ENCODE assay signal across 19 cellular contexts in genomic region chr6:72856801-72857200, GRCh38.
DNase-seq lines count a peak whose midpoint lies in the region; ATAC-seq and TF ChIP-seq lines count a peak whose summit lies in the region.
"Had no signal": no experiment of that assay in that cellular context is flagged by ENCODE, and none has a peak within 500 bp of the region (broad histone marks: within the 10 kb centered on the region; RNA-seq: fewer than 3 reads in every experiment).

No MANE protein-coding gene starts in this region.

- no peaks in the 10 kb centered on the region for H3K9me2 ChIP-seq in GM23338 (ENCODE audit: insufficient read depth)

- TF ChIP-seq CTCF in GM23338 (conservative IDR thresholded peaks at IDR 0.05; ENCODE audit: low read depth in 2 of 2) (no peak), NB4 (IDR thresholded peaks at IDR 0.05; ENCODE audit: low read depth, low read length) (no peak), WTC11 (IDR thresholded peaks at IDR 0.05) (no peak), H9 (conservative IDR thresholded peaks at IDR 0.05) (no peak)

- no CpG with 5 or more reads among the region's 3 CpGs for WGBS in mesendoderm (ENCODE audit: extremely low coverage, insufficient coverage, low lambda C conversion rate)
- no CpG with 5 or more reads among the region's 3 CpGs for WGBS in H9 (ENCODE audit: extremely low coverage, insufficient read length, low lambda C conversion rate)

- H3K9ac ChIP-seq in mesendoderm (ENCODE audit: low read length) (no peak overlapping the region), H9 (ENCODE audit: extremely low read depth, insufficient read length, low read length) (no peak overlapping the region)
- H3K9ac ChIP-seq: BLaER1 had no signal

- H3K27me3 Mint-ChIP-seq in GM23338 (ENCODE audit: insufficient read depth, low read depth, poor library complexity) (no peaks in the 10 kb centered on the region), WTC11 (ENCODE audit: low read depth) (no peaks in the 10 kb centered on the region), H9 (ENCODE audit: low read depth) (no peaks in the 10 kb centered on the region)
- H3K27me3 Mint-ChIP-seq: CD4-positive, alpha-beta memory T cell; IgD-negative memory B cell had no signal

- peaks cover 5% of the 10 kb centered on the region; the same call in 1 of the 2 replicates for H3K4me1 ChIP-seq in GM23338 (ENCODE audit: insufficient read depth)
- H3K4me1 ChIP-seq in mesendoderm (ENCODE audit: control insufficient read depth, low read depth, low read length) = no peaks in the 10 kb centered on the region
- peaks cover 2% of the 10 kb centered on the region for H3K4me1 ChIP-seq in H9 (ENCODE audit: insufficient read depth, low read length)

- H3K79me2 ChIP-seq in GM23338 (replicated peaks; ENCODE audit: insufficient read depth) = no peaks in the 10 kb centered on the region
- H3K79me2 ChIP-seq in mesendoderm (ENCODE audit: control insufficient read depth, insufficient read depth, low read length) = no peaks in the 10 kb centered on the region
- no peaks in the 10 kb centered on the region for H3K79me2 ChIP-seq in H9 (ENCODE audit: insufficient read depth, low read length)

- H3K79me1 ChIP-seq in mesendoderm (ENCODE audit: low read length) (no peaks in the 10 kb centered on the region), H9 (ENCODE audit: insufficient read depth, low read depth, low read length, poor library complexity, severe bottlenecking) (no peaks in the 10 kb centered on the region)

- no peak overlapping the region for H4K5ac ChIP-seq in mesendoderm (ENCODE audit: low read length)
- H4K5ac ChIP-seq in H9 (ENCODE audit: insufficient read length, low read depth, low read length) = no peak overlapping the region

- no peak overlapping the region for H3K14ac ChIP-seq in H9 (ENCODE audit: insufficient read depth, low read length)

- H3K36me3 ChIP-seq in GM23338 (ENCODE audit: insufficient read depth) = no peaks in the 10 kb centered on the region
- H3K36me3 ChIP-seq in mesendoderm (ENCODE audit: control insufficient read depth, insufficient read depth, low read length) = no peaks in the 10 kb centered on the region

- no peak overlapping the region for H3T11ph ChIP-seq in H9 (ENCODE audit: low read length)

- H2AFZ ChIP-seq in GM23338 (no peak overlapping the region), H9 (ENCODE audit: low read length) (no peak overlapping the region)

- H3K4ac ChIP-seq in mesendoderm (ENCODE audit: low read depth, low read length) (no peak overlapping the region), H9 (ENCODE audit: low read depth, low read length) (no peak overlapping the region)

- no peaks in the 10 kb centered on the region for H3F3A ChIP-seq in GM23338 (replicated peaks; ENCODE audit: low read depth)

- H3K27ac Mint-ChIP-seq in GM23338 (peak overlapping the region; percentile 84; the same call in 1 of the 2 replicates), WTC11 (no peak overlapping the region), H9 (no peak overlapping the region; a peak in 1 of 7 replicates)
- H3K27ac Mint-ChIP-seq: CD14-positive monocyte; CD4-positive, alpha-beta memory T cell; IgD-negative memory B cell had no signal

- H3K27me3 ChIP-seq in GM23338 (ENCODE audit: insufficient read depth) (no peaks in the 10 kb centered on the region), mesendoderm (ENCODE audit: insufficient read depth, low read length, poor library complexity) (no peaks in the 10 kb centered on the region), H9 (ENCODE audit: insufficient read depth, low read length) (no peaks in the 10 kb centered on the region)
- H3K27me3 ChIP-seq: BLaER1 had no signal

- no peak overlapping the region for H3K27ac ChIP-seq in GM23338 (ENCODE audit: low read depth)
- no peak overlapping the region for H3K27ac ChIP-seq in mesendoderm (ENCODE audit: low read depth, low read length)
- no peak overlapping the region for H3K27ac ChIP-seq in H9 (ENCODE audit: insufficient read length, low read depth, low read length)
- H3K27ac ChIP-seq: BLaER1 had no signal

- peaks cover 12% of the 10 kb centered on the region; the same call in 2 of the 3 replicates for H3K4me1 Mint-ChIP-seq in GM23338
- peaks cover 9% of the 10 kb centered on the region for H3K4me1 Mint-ChIP-seq in WTC11
- 0 out of 4 replicates have a peak, but pooled peaks cover 0 to 2% of the 10 kb centered on the region in 2 experiments for H3K4me1 Mint-ChIP-seq in H9
- H3K4me1 Mint-ChIP-seq: CD4-positive, alpha-beta memory T cell had no signal

- no peak overlapping the region for H3K4me3 ChIP-seq in GM23338
- H3K4me3 ChIP-seq in NB4 (ENCODE audit: low read depth, low read length) = no peak overlapping the region
- H3K4me3 ChIP-seq in mesendoderm (ENCODE audit: low read length) = no peak overlapping the region
- H3K4me3 ChIP-seq: BLaER1 had no signal

- no peak for TF ChIP-seq POLR2A in NB4 (IDR thresholded peaks at IDR 0.05; ENCODE audit: extremely low read depth, insufficient read length)

- H3K23ac ChIP-seq in mesendoderm (ENCODE audit: low read length) (no peak overlapping the region), H9 (ENCODE audit: insufficient read length, low read depth, low read length) (no peak overlapping the region)

- H3K36me3 Mint-ChIP-seq in GM23338 (ENCODE audit: low read depth) (no peaks in the 10 kb centered on the region), WTC11 (no peaks in the 10 kb centered on the region), H9 (ENCODE audit: insufficient read depth in 1 of 3, low read depth in 3 of 3) (no peaks in the 10 kb centered on the region)
- H3K36me3 Mint-ChIP-seq: CD14-positive monocyte; CD4-positive, alpha-beta memory T cell; IgD-negative memory B cell had no signal

- DNase-seq in GM23338 (ENCODE audit: low spot score) (peak; percentile 7), NB4 (ENCODE audit: low read depth) (peak; percentile 24), WTC11 (ENCODE audit: low spot score) (no peak), mesendoderm (peak; percentile 5), activated T-cell treated with anti-CD3 and anti-CD28 coated beads for 4 hours (no peak), H9 (no peak), hippocampal formation (lab: John Stamatoyannopoulos, UW) (no peak)
- DNase-seq in activated CD4-positive, CD25-positive, alpha-beta regulatory T cell (lab: John Stamatoyannopoulos, UW) = no peak
- DNase-seq: 8988T; CD4-positive, alpha-beta memory T cell; DMS153; DMS79; GDM1; GOT3; H7 had no signal

- H2AK5ac ChIP-seq in mesendoderm (ENCODE audit: low read length) (no peak overlapping the region), H9 (ENCODE audit: insufficient read length, low read length) (no peak overlapping the region)

- POLR2A ChIA-PET in WTC11 (lab: Charles Lee) = no interaction called here

- H4K20me1 ChIP-seq in GM23338 (replicated peaks; ENCODE audit: insufficient read depth) (no peaks in the 10 kb centered on the region), H9 (ENCODE audit: control insufficient read depth, insufficient read depth, insufficient read length) (no peaks in the 10 kb centered on the region)

- no peak overlapping the region for H3K56ac ChIP-seq in mesendoderm (ENCODE audit: low read length)
- H3K56ac ChIP-seq in H9 (ENCODE audit: insufficient read length, low read depth, low read length) = no peak overlapping the region

- H3K4me2 ChIP-seq in GM23338 (no peak overlapping the region; the same call in 1 of the 2 replicates), mesendoderm (ENCODE audit: low read length) (no peak overlapping the region), H9 (ENCODE audit: insufficient read depth, insufficient read length, low read length) (no peak overlapping the region)
- H3K4me2 ChIP-seq: BLaER1 had no signal

- H3K18ac ChIP-seq in mesendoderm (ENCODE audit: low read length) = no peak overlapping the region
- H3K18ac ChIP-seq in H9 (ENCODE audit: insufficient read length, low read depth, low read length) = no peak overlapping the region

- CTCF ChIA-PET in WTC11 (lab: Charles Lee) = no interaction called here

- ATAC-seq in GM23338 (0 out of 3 replicates have a peak, but pooled peaks have one; percentile 35), WTC11 (peak; percentile 38; the same call in 1 of the 2 replicates)
- ATAC-seq: HepG2 had no signal

- H3K9me3 Mint-ChIP-seq in GM23338 = no peaks in the 10 kb centered on the region
- no peaks in the 10 kb centered on the region for H3K9me3 Mint-ChIP-seq in WTC11
- no peaks in the 10 kb centered on the region for H3K9me3 Mint-ChIP-seq in H9
- H3K9me3 Mint-ChIP-seq: CD14-positive monocyte; CD4-positive, alpha-beta memory T cell; IgD-negative memory B cell had no signal

- H3K4me3 Mint-ChIP-seq in GM23338 (no peak overlapping the region), WTC11 (no peak overlapping the region), H9 (no peak overlapping the region)
- H3K4me3 Mint-ChIP-seq: CD14-positive monocyte; CD4-positive, alpha-beta memory T cell; IgD-negative memory B cell had no signal

- no peak overlapping the region for H2BK15ac ChIP-seq in mesendoderm (replicated peaks; ENCODE audit: low read depth)
- H2BK15ac ChIP-seq in H9 (ENCODE audit: low read depth, low read length) = no peak overlapping the region

- H2BK120ac ChIP-seq in mesendoderm (ENCODE audit: low read depth, low read length) (no peak overlapping the region), H9 (ENCODE audit: low read depth, low read length, poor library complexity, severe bottlenecking) (no peak overlapping the region)

- no peak overlapping the region for H2BK20ac ChIP-seq in H9 (ENCODE audit: low read depth, low read length, poor library complexity, severe bottlenecking)

- H3K23me2 ChIP-seq in H9 (ENCODE audit: insufficient read length, low read depth, low read length, poor library complexity, severe bottlenecking) = no peaks in the 10 kb centered on the region

- no peak overlapping the region for H2BK12ac ChIP-seq in H9 (ENCODE audit: insufficient read length, low read depth, low read length)

- no peaks in the 10 kb centered on the region for H3K9me3 ChIP-seq in H9 (ENCODE audit: control insufficient read depth, low read depth, low read length)
- H3K9me3 ChIP-seq: BLaER1 had no signal

- H4K8ac ChIP-seq in mesendoderm (ENCODE audit: low read depth, low read length) = no peak overlapping the region
- H4K8ac ChIP-seq in H9 (replicated peaks; ENCODE audit: insufficient read length, low read depth, low read length) = no peak overlapping the region

- H4K91ac ChIP-seq in H9 (ENCODE audit: insufficient read length, low read depth, low read length) = no peak overlapping the region

- no peak overlapping the region for H2BK5ac ChIP-seq in mesendoderm (ENCODE audit: low read length)
- no peak overlapping the region for H2BK5ac ChIP-seq in H9 (ENCODE audit: insufficient read length, low read length)

Comparison
In these comparisons a context has a peak if more than half of its experiments do, and no peak if none do; other contexts are left out.
1. DNase-seq: peak in GM23338 (single experiment), NB4 (single experiment) and mesendoderm (single experiment); none in WTC11 (single experiment), activated T-cell treated with anti-CD3 and anti-CD28 coated beads for 4 hours (single experiment), H9 (single experiment), activated CD4-positive, CD25-positive, alpha-beta regulatory T cell (0 of 4) and hippocampal formation (0 of 2).